17 cellular contexts compared by ENCODE assay signal in the genomic region with DNA sequence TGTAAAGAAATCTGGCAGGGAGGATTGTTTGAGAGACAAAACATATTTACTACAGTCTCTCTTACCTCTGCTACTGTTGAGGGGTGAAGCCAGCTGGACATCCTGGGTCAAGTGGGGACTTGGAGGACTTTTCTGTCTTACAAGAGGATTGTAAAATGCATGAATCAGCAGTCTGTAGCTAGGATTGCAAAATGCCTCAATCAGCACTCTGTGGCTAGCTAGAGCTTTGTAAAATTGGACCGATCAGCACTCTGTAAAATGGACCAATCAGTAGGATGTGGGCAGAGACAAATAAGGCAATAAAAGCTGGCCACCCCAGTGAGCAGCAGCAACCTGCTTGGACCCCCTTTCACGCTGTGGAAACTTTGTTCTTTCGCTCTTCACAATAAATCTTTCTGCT.
A peak's percentile ranks its signal among the peaks of the same experiment; 100 is the strongest.
DNase-seq lines count a peak whose midpoint lies in the region; ATAC-seq, FAIRE-seq and TF ChIP-seq lines count a peak whose summit lies in the region.
"Had no signal": no experiment of that assay in that cellular context is flagged by ENCODE, and none has a peak within 500 bp of the region (broad histone marks: within the 10 kb centered on the region; RNA-seq: fewer than 3 reads in every experiment).

No MANE protein-coding gene starts in this region.

- no peaks in the 10 kb centered on the region for H3F3A ChIP-seq in GM23338 (replicated peaks; ENCODE audit: low read depth)

- H3K4me3 ChIP-seq in GM23338: no peak overlapping the region

- no peaks in the 10 kb centered on the region for H3K27me3 ChIP-seq in GM23338 (ENCODE audit: insufficient read depth)

- peak; percentile 36 for FAIRE-seq in islet of Langerhans (lab: Jason Lieb, UNC)
- FAIRE-seq: H1 had no signal

- peak overlapping the region; percentile 63; the same call in 1 of the 2 replicates for H2AFZ ChIP-seq in GM23338

- ATAC-seq in GM23338 (no peak), HG03095 (IDR thresholded peaks at IDR 0.05; ENCODE audit: unreplicated experiment) (no peak), GM19351 (IDR thresholded peaks at IDR 0.05; ENCODE audit: unreplicated experiment) (no peak), HG02642 (IDR thresholded peaks at IDR 0.05; ENCODE audit: poor library complexity, unreplicated experiment) (no peak)
- ATAC-seq: PC-3, Right ventricle myocardium inferior, SK-N-SH treated with all-trans-retinoic acid at 6 μM for 48 hours had no signal

- H3K4me1 ChIP-seq in GM23338 (ENCODE audit: insufficient read depth): peaks cover 6% of the 10 kb centered on the region; the same call in 1 of the 2 replicates

- H3K36me3 ChIP-seq in GM23338 (ENCODE audit: insufficient read depth): no peaks in the 10 kb centered on the region

- no peak overlapping the region; the same call in 1 of the 2 replicates for H3K27ac Mint-ChIP-seq in GM23338

- no peaks in the 10 kb centered on the region for H3K27me3 Mint-ChIP-seq in GM23338 (ENCODE audit: insufficient read depth, low read depth, poor library complexity)

- no peaks in the 10 kb centered on the region for H3K9me2 ChIP-seq in GM23338 (ENCODE audit: insufficient read depth)

- no peaks in the 10 kb centered on the region for H3K9me3 Mint-ChIP-seq in GM23338

- no peaks in the 10 kb centered on the region for H3K36me3 Mint-ChIP-seq in GM23338 (ENCODE audit: low read depth)

- H3K79me2 ChIP-seq in GM23338 (replicated peaks; ENCODE audit: insufficient read depth): no peaks in the 10 kb centered on the region

- no peak overlapping the region for H3K4me2 ChIP-seq in GM23338

- H3K4me3 Mint-ChIP-seq in GM23338: no peak overlapping the region

- H3K27ac ChIP-seq in GM23338 (ENCODE audit: low read depth): no peak overlapping the region

- no peaks in the 10 kb centered on the region for H4K20me1 ChIP-seq in GM23338 (replicated peaks; ENCODE audit: insufficient read depth)

- H3K4me1 Mint-ChIP-seq in GM23338: peaks cover 4% of the 10 kb centered on the region; the same call in 2 of the 3 replicates

- no peak for DNase-seq in GM23338 (ENCODE audit: low spot score)
- DNase-seq in M059J (ENCODE audit: low read depth): peak; percentile 17
- peak; percentile 75 for DNase-seq in SHP77 treated with DMSO at 0.1 percent for 48 hours (lab: John Stamatoyannopoulos, UW)
- DNase-seq: COR-L47, DMS153, NCI-H1048, NCI-H1436 treated with DMSO at 0.1 percent for 48 hours, NCI-H2029 treated with DMSO at 0.1 percent for 48 hours, PC-3, T-helper 1 cell had no signal

- TF ChIP-seq CTCF in GM23338 (conservative IDR thresholded peaks at IDR 0.05; ENCODE audit: low read depth in 2 of 2): no peak

TF ChIP-seq in GM23338, 12 proteins besides CTCF, POLR2A, EP300 and RAD21:
- TF ChIP-seq EZH2phosphoT487 (IDR thresholded peaks at IDR 0.05; ENCODE audit: unreplicated experiment): no peak
- no peak for TF ChIP-seq STAT1 (IDR thresholded peaks at IDR 0.05; ENCODE audit: unreplicated experiment)
- no peak for TF ChIP-seq EZH2 (IDR thresholded peaks at IDR 0.05; ENCODE audit: low read depth, unreplicated experiment)
- TF ChIP-seq, protein P1, sequence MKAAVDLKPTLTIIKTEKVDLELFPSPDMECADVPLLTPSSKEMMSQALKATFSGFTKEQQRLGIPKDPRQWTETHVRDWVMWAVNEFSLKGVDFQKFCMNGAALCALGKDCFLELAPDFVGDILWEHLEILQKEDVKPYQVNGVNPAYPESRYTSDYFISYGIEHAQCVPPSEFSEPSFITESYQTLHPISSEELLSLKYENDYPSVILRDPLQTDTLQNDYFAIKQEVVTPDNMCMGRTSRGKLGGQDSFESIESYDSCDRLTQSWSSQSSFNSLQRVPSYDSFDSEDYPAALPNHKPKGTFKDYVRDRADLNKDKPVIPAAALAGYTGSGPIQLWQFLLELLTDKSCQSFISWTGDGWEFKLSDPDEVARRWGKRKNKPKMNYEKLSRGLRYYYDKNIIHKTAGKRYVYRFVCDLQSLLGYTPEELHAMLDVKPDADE (IDR thresholded peaks at IDR 0.05): no peak
- no peak for TF ChIP-seq CREB1 (CRISPR knock-in tag; IDR thresholded peaks at IDR 0.05; ENCODE audit: low read depth)
- TF ChIP-seq, protein P2, sequence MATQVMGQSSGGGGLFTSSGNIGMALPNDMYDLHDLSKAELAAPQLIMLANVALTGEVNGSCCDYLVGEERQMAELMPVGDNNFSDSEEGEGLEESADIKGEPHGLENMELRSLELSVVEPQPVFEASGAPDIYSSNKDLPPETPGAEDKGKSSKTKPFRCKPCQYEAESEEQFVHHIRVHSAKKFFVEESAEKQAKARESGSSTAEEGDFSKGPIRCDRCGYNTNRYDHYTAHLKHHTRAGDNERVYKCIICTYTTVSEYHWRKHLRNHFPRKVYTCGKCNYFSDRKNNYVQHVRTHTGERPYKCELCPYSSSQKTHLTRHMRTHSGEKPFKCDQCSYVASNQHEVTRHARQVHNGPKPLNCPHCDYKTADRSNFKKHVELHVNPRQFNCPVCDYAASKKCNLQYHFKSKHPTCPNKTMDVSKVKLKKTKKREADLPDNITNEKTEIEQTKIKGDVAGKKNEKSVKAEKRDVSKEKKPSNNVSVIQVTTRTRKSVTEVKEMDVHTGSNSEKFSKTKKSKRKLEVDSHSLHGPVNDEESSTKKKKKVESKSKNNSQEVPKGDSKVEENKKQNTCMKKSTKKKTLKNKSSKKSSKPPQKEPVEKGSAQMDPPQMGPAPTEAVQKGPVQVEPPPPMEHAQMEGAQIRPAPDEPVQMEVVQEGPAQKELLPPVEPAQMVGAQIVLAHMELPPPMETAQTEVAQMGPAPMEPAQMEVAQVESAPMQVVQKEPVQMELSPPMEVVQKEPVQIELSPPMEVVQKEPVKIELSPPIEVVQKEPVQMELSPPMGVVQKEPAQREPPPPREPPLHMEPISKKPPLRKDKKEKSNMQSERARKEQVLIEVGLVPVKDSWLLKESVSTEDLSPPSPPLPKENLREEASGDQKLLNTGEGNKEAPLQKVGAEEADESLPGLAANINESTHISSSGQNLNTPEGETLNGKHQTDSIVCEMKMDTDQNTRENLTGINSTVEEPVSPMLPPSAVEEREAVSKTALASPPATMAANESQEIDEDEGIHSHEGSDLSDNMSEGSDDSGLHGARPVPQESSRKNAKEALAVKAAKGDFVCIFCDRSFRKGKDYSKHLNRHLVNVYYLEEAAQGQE (IDR thresholded peaks at IDR 0.05; ENCODE audit: unreplicated experiment): no peak
- no peak for TF ChIP-seq ZNF331 (CRISPR knock-in tag; IDR thresholded peaks at IDR 0.05; ENCODE audit: low read depth)
